ENCODE assay signal across 13 cellular contexts in the genomic region with DNA sequence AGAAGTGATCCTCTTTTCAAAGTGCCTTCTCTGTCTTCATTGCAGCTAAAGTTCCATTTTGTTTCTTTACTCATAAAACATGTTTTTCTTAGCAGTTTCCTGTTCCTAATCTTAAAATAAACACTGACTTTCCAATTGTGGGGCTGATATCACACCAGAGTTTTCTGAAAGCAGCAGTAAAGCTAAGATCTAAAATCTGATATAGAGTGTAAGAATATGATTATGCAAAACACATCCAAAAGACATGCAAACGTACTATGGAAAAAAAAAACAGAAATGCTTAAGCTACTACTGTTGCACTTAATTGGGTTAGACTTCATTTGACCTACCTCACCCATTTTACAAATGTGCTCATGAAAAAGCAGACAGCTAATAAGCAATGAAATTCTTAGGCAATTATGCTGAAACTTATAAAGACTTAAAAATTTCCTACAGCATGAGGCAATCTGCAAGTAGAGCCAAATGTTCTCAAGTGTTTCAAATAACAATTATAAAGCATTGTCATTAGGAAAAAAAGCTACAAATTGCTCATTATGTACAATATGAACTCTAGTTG. TPM values are rescaled to one million over a fixed set of nuclear protein-coding genes. Genes with fewer than 3 reads are reported as not detected.
DNase-seq lines count a peak whose midpoint lies in the region; FAIRE-seq and TF ChIP-seq lines count a peak whose summit lies in the region.
"Had no signal": no experiment of that assay in that cellular context is flagged by ENCODE, and none has a peak within 500 bp of the region (broad histone marks: within the 10 kb centered on the region; RNA-seq: fewer than 3 reads in every experiment).

No MANE protein-coding gene starts in this region.

- no peak for FAIRE-seq in GM12892 (lab: Jason Lieb, UNC)
- FAIRE-seq: A549 had no signal

- DNase-seq in activated CD4-positive, alpha-beta T cell treated with anti-CD3 and anti-CD28 coated beads, Interleukin-2, amount 10 ng/mL, durations not matched to agents 24 days and 14 days, result peak; percentile 56
- no peak for DNase-seq in activated CD4-positive, alpha-beta T cell treated with anti-CD3 and anti-CD28 coated beads, Interleukin-2, amount 50 U/mL, for 48 hours
- DNase-seq in OCI-LY7 (ENCODE audit: low spot score), result no peak
- DNase-seq in colonic mucosa, result no peak
- peak; percentile 8 for DNase-seq in osteoblast (ENCODE audit: insufficient read length, low spot score, missing footprints)
- DNase-seq in amygdala (lab: John Stamatoyannopoulos, UW), result no peak
- DNase-seq in GM12892 (ENCODE audit: insufficient read length), result no peak
- DNase-seq in KG1 (lab: John Stamatoyannopoulos, UW), result no peak
- DNase-seq: activated gamma-delta T cell, DMS79 treated with DMSO at 0.1 percent for 48 hours, thyroid gland had no signal

- no peaks in the 10 kb centered on the region for H3K27me3 ChIP-seq in colonic mucosa
- peaks cover 2% of the 10 kb centered on the region for H3K27me3 ChIP-seq in osteoblast (ENCODE audit: insufficient read depth, low read length)
- H3K27me3 ChIP-seq: thyroid gland had no signal

- no peaks in the 10 kb centered on the region; the same call in 1 of the 2 replicates for H3K9me3 ChIP-seq in OCI-LY7 (ENCODE audit: low read length)
- H3K9me3 ChIP-seq in colonic mucosa, result no peaks in the 10 kb centered on the region
- no peaks in the 10 kb centered on the region for H3K9me3 ChIP-seq in osteoblast (ENCODE audit: low read depth, low read length)
- H3K9me3 ChIP-seq: A549, prostate gland, thyroid gland had no signal

- H3K4me2 ChIP-seq in OCI-LY7 (ENCODE audit: low read length) (peak overlapping the region; percentile 20; the same call in 1 of the 2 replicates), osteoblast (ENCODE audit: insufficient read depth, low read length) (peak overlapping the region; percentile 15)
- H3K4me2 ChIP-seq: A549 had no signal

- CTCF ChIA-PET in OCI-LY7 (lab: Charles Lee; ENCODE audit: unreplicated experiment), result no interaction called here

- POLR2A ChIA-PET in OCI-LY7 (lab: Charles Lee), result interaction anchor here (0.6 to 3.6 kb wide), 10 partner anchors 8 to 1361 kb away, joined by 3 to 13 read pairs (median 6); a partner anchor contains a TSS

- H3K27ac ChIP-seq in OCI-LY7 (ENCODE audit: low read depth, low read length, poor library complexity, severe bottlenecking) (no peak overlapping the region), colonic mucosa (peak overlapping the region; percentile 33), osteoblast (ENCODE audit: low read depth, low read length) (no peak overlapping the region)
- H3K27ac ChIP-seq: A549, prostate gland, thyroid gland had no signal

- TF ChIP-seq CTCF in OCI-LY7 (conservative IDR thresholded peaks at IDR 0.05; ENCODE audit: low read length), result no peak
- TF ChIP-seq CTCF in colonic mucosa (IDR thresholded peaks at IDR 0.05), result no peak
- TF ChIP-seq CTCF in osteoblast (IDR thresholded peaks at IDR 0.05; ENCODE audit: extremely low read depth, low read depth, low read length), result no peak

- no peak overlapping the region for H3K4me3 ChIP-seq in OCI-LY7 (ENCODE audit: low read depth, low read length, poor library complexity, severe bottlenecking)
- no peak overlapping the region for H3K4me3 ChIP-seq in colonic mucosa
- H3K4me3 ChIP-seq in osteoblast (ENCODE audit: insufficient read depth, low read length), result no peak overlapping the region
- H3K4me3 ChIP-seq: A549, prostate gland, thyroid gland had no signal

- H4K20me1 ChIP-seq in OCI-LY7 (ENCODE audit: insufficient read depth, low read length) (no peaks in the 10 kb centered on the region), osteoblast (ENCODE audit: insufficient read depth, low read length) (no peaks in the 10 kb centered on the region)

- H3K4me3 Mint-ChIP-seq in activated CD4-positive, alpha-beta T cell treated with anti-CD3 and anti-CD28 coated beads, Interleukin-2, amount 10 ng/mL, durations not matched to agents 24 days and 14 days, result peak overlapping the region; percentile 92

- no peaks in the 10 kb centered on the region for H3K27me3 Mint-ChIP-seq in activated CD4-positive, alpha-beta T cell treated with anti-CD3 and anti-CD28 coated beads, Interleukin-2, amount 10 ng/mL, durations not matched to agents 24 days and 14 days

- peaks cover 74% of the 10 kb centered on the region for H3K79me2 ChIP-seq in OCI-LY7 (ENCODE audit: insufficient read depth, low read depth, low read length)
- H3K79me2 ChIP-seq in osteoblast (ENCODE audit: insufficient read depth, low read length), result no peaks in the 10 kb centered on the region

- peak overlapping the region; percentile 90 for H3K27ac Mint-ChIP-seq in activated CD4-positive, alpha-beta T cell treated with anti-CD3 and anti-CD28 coated beads, Interleukin-2, amount 10 ng/mL, durations not matched to agents 24 days and 14 days

- peaks cover 55% of the 10 kb centered on the region for H3K4me1 ChIP-seq in OCI-LY7 (ENCODE audit: insufficient read depth, low read length, poor library complexity, severe bottlenecking)
- peaks cover 6% of the 10 kb centered on the region for H3K4me1 ChIP-seq in colonic mucosa
- H3K4me1 ChIP-seq in osteoblast (ENCODE audit: insufficient read depth, low read length), result peaks cover 15% of the 10 kb centered on the region
- H3K4me1 ChIP-seq: A549, prostate gland had no signal

- no peaks in the 10 kb centered on the region for H3K9me3 Mint-ChIP-seq in activated CD4-positive, alpha-beta T cell treated with anti-CD3 and anti-CD28 coated beads, Interleukin-2, amount 10 ng/mL, durations not matched to agents 24 days and 14 days

- H2AFZ ChIP-seq in OCI-LY7 (ENCODE audit: low read length), result no peak overlapping the region
- peak overlapping the region; percentile 55 for H2AFZ ChIP-seq in osteoblast (ENCODE audit: low read length)

- H3K36me3 Mint-ChIP-seq in activated CD4-positive, alpha-beta T cell treated with anti-CD3 and anti-CD28 coated beads, Interleukin-2, amount 10 ng/mL, durations not matched to agents 24 days and 14 days (ENCODE audit: low read depth), result peaks cover 95% of the 10 kb centered on the region

- BruUV-seq in OCI-LY7 (replicated peaks; lab: Mats Ljungman, UMichigan), result no TSS peak

- no peaks in the 10 kb centered on the region for H3K9me2 ChIP-seq in OCI-LY7 (ENCODE audit: insufficient read depth, low read length)

- intact Hi-C loops in activated CD4-positive, alpha-beta T cell treated with anti-CD3 and anti-CD28 coated beads, Interleukin-2, amount 10 ng/mL, durations not matched to agents 24 days and 14 days (cut with micrococcal nuclease), result loop anchor here (1.0 kb wide), 1 partner anchor 8 kb away; no protein-coding TSS in a partner anchor
- intact Hi-C loops in OCI-LY7 (cut with micrococcal nuclease; ENCODE audit: unreplicated experiment) (no loop called here), colonic mucosa (cut with DNase I) (no loop called here)

- TF ChIP-seq POLR2A in GM12892 (IDR thresholded peaks at IDR 0.05; ENCODE audit: low read depth, low read length), result no peak

- no peak overlapping the region for H3K9ac ChIP-seq in colonic mucosa (ENCODE audit: low read depth in 2 of 2, low read length in 2 of 2)

- peaks cover 93% of the 10 kb centered on the region for H3K36me3 ChIP-seq in OCI-LY7 (ENCODE audit: insufficient read depth, low read length)
- no peaks in the 10 kb centered on the region for H3K36me3 ChIP-seq in colonic mucosa
- H3K36me3 ChIP-seq in osteoblast (ENCODE audit: insufficient read depth, low read length), result no peaks in the 10 kb centered on the region
- H3K36me3 ChIP-seq: prostate gland, thyroid gland had no signal

- H3K4me1 Mint-ChIP-seq in activated CD4-positive, alpha-beta T cell treated with anti-CD3 and anti-CD28 coated beads, Interleukin-2, amount 10 ng/mL, durations not matched to agents 24 days and 14 days, result peaks cover 78% of the 10 kb centered on the region

RNA-seq across cellular contexts. Expression of a gene that starts 10.5 kb away (rescaled TPM):
- total RNA-seq in activated CD4-positive, alpha-beta T cell treated with anti-CD3 and anti-CD28 coated beads, Interleukin-2, amount 10 ng/mL, durations not matched to agents 24 days and 14 days, result 320 and 321 TPM in 2 replicates
- total RNA-seq in OCI-LY7 (2014; rRNA removed; shearing (Covaris generic)), result 49.2 and 53.0 TPM in 2 replicates
- total RNA-seq in OCI-LY7 (2022), result 60.3 and 64.0 TPM in 2 replicates
- total RNA-seq in colonic mucosa, result 1 to 10 TPM; 5.9 to 8.0 TPM
- 1.2 and 1.4 TPM in 2 replicates for total RNA-seq in osteoblast
- 102 TPM for polyA plus RNA-seq in GM12892 (2012; ENCODE audit: missing spikeins)

Comparison
In these comparisons a context has a peak if more than half of its experiments do, and no peak if none do; other contexts are left out.
1. DNase-seq: peak in activated CD4-positive, alpha-beta T cell treated with anti-CD3 and anti-CD28 coated beads, Interleukin-2, amount 10 ng/mL, durations not matched to agents 24 days and 14 days (single experiment) and osteoblast (single experiment); none in activated CD4-positive, alpha-beta T cell treated with anti-CD3 and anti-CD28 coated beads, Interleukin-2, amount 50 U/mL, for 48 hours (0 of 2), OCI-LY7 (single experiment), colonic mucosa (single experiment), amygdala (0 of 56), GM12892 (single experiment) and KG1 (single experiment).
2. RNA of a gene that starts 10.5 kb away (total RNA-seq): 320 to 321 TPM in activated CD4-positive, alpha-beta T cell treated with anti-CD3 and anti-CD28 coated beads, Interleukin-2, amount 10 ng/mL, durations not matched to agents 24 days and 14 days and 49.2 to 64.0 TPM in OCI-LY7; 5.9 to 8.0 TPM in colonic mucosa and 1.2 to 1.4 TPM in osteoblast; every median in the first group is over 4 times any median in the second.